ENCODE assay signal across 8 cellular contexts in genomic region chrX:24465524-24465850, GRCh38. TPM values are rescaled to one million over a fixed set of nuclear protein-coding genes. Genes with fewer than 3 reads are reported as not detected.
DNase-seq lines count a peak whose midpoint lies in the region; ATAC-seq, FAIRE-seq and TF ChIP-seq lines count a peak whose summit lies in the region.

No MANE protein-coding gene starts in this region.

- no peak for FAIRE-seq in GM19239 (lab: Jason Lieb, UNC)

- H3K4me3 Mint-ChIP-seq in naive B cell = peak overlapping the region; percentile 66 to 91 (median 83)

- H3K4me1 ChIP-seq in MM.1S (ENCODE audit: low read length) = 0 out of 2 replicates have a peak, but pooled peaks cover 5% of the 10 kb centered on the region

- 0 out of 2 replicates have a peak, but pooled peaks cover 6% of the 10 kb centered on the region for H3K79me2 ChIP-seq in MM.1S (ENCODE audit: low read length)

- no peaks in the 10 kb centered on the region for H3K36me3 ChIP-seq in MM.1S (replicated peaks; ENCODE audit: insufficient read depth, low read length)

- peak overlapping the region; percentile 77 for H2AFZ ChIP-seq in MM.1S (ENCODE audit: low read length)

- peak overlapping the region; percentile 76 for H3K9ac ChIP-seq in MM.1S (ENCODE audit: low read length)

- ATAC-seq in naive B cell (ENCODE audit: low read depth in 2 of 2) = peak; percentile 6 to 12

- peaks cover 0 to 3% (median 0%) of the 10 kb centered on the region in 7 donors for H3K9me3 Mint-ChIP-seq in naive B cell

- H3K27ac Mint-ChIP-seq in naive B cell = peak overlapping the region in 3 of 6 donors; percentile 9 to 76 (median 70)

- H3K27me3 ChIP-seq in MM.1S (replicated peaks; ENCODE audit: insufficient read depth, low read length) = no peaks in the 10 kb centered on the region

- H3K27ac ChIP-seq in MM.1S (ENCODE audit: low read length) (peak overlapping the region; percentile 32; the same call in 1 of the 2 replicates), caudate nucleus (ENCODE audit: low read depth, low read length) (peak overlapping the region; percentile 30)

- peaks cover 11 to 35% (median 19%) of the 10 kb centered on the region in 3 donors for H3K4me1 Mint-ChIP-seq in naive B cell

- H3K4me3 ChIP-seq in MM.1S (ENCODE audit: low read length) = peak overlapping the region; percentile 81

- H4K20me1 ChIP-seq in MM.1S (ENCODE audit: insufficient read depth, low read length) = no peaks in the 10 kb centered on the region

- TF ChIP-seq CTCF in MM.1S (IDR thresholded peaks at IDR 0.05; ENCODE audit: low read length) = no peak

- no peaks in the 10 kb centered on the region for H3K36me3 Mint-ChIP-seq in naive B cell

- H3K9me2 ChIP-seq in MM.1S (replicated peaks; ENCODE audit: insufficient read depth, low read length) = no peaks in the 10 kb centered on the region

- peak overlapping the region; percentile 47; the same call in 1 of the 2 replicates for H3K4me2 ChIP-seq in MM.1S (ENCODE audit: low read depth, low read length)

- no peaks in the 10 kb centered on the region for H3F3A ChIP-seq in MM.1S (ENCODE audit: insufficient read depth, low read length)

- DNase-seq in activated gamma-delta T cell (lab: John Stamatoyannopoulos, UW) (peak; percentile 28), activated gamma-delta T cell treated with Interleukin-2 at 50 U/mL for 16 hours (no peak), MM.1S (no peak), caudate nucleus (lab: John Stamatoyannopoulos, UW) (no peak), naive B cell (no peak), dedifferentiated amniotic fluid mesenchymal stem cell (ENCODE audit: extremely low spot score) (no peak), cerebellum (ENCODE audit: low spot score) (no peak), GM19239 (ENCODE audit: insufficient read length, low spot score) (no peak)

- H3K9me3 ChIP-seq in MM.1S (replicated peaks; ENCODE audit: insufficient read depth, low read length) = no peaks in the 10 kb centered on the region

- H3K27me3 Mint-ChIP-seq in naive B cell = no peaks in the 10 kb centered on the region

RNA-seq across cellular contexts. Expression of gene PDK3, which starts 0.4 kb away (rescaled TPM):
- 10 to 100 TPM; 25.9 to 30.8 (median 29.6) TPM for polyA plus RNA-seq in naive B cell (ENCODE audit: low read depth in 6 of 6)
- total RNA-seq in cerebellum = 12.9 TPM
